Comparison of ENCODE assay signal across 11 cellular contexts in the genomic region with DNA sequence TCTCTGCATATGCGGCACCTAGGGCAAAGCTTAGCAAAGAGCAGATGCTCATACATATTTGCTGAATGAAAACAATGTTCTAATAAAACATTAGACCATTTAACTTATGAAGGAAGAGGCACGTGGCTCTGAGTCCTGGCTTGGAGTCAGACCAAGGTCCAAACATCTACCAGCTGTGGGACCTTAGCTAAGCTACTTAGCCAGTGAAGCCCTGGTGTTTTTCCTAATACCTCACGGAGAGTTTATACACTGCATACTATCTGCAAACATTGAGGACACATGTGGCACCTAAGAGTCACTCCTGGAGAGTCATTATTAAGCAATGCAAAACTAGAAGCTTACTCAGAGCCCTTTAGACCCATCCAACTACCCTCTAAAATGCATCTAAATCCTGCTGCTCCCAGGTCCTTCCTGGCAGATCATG. TPM values are rescaled to one million over a fixed set of nuclear protein-coding genes. Genes with fewer than 3 reads are reported as not detected.
A peak's percentile ranks its signal among the peaks of the same experiment; 100 is the strongest.
DNase-seq lines count a peak whose midpoint lies in the region; ATAC-seq and TF ChIP-seq lines count a peak whose summit lies in the region.
"Had no signal": no experiment of that assay in that cellular context is flagged by ENCODE, and none has a peak within 500 bp of the region (broad histone marks: within the 10 kb centered on the region; RNA-seq: fewer than 3 reads in every experiment).

No MANE protein-coding gene starts in this region.

- ATAC-seq in body of pancreas: peak; percentile 47
- ATAC-seq in GM19397 (IDR thresholded peaks at IDR 0.05; ENCODE audit: unreplicated experiment): no peak

- no peaks in the 10 kb centered on the region for H3K36me3 Mint-ChIP-seq in T-helper 2 cell treated with Interferon-gamma antibody and Interleukin-4, amounts not matched to agents 5 μg/mL and 100 μg/mL, for 36 hours (ENCODE audit: low read depth)
- H3K36me3 Mint-ChIP-seq: activated naive CD8-positive, alpha-beta T cell had no signal

- H3K27me3 ChIP-seq in body of pancreas (no peaks in the 10 kb centered on the region), thyroid gland (no peaks in the 10 kb centered on the region)

- H3K4me3 Mint-ChIP-seq in T-helper 2 cell treated with Interferon-gamma antibody and Interleukin-4, amounts not matched to agents 5 μg/mL and 100 μg/mL, for 36 hours: no peak overlapping the region
- H3K4me3 Mint-ChIP-seq: activated naive CD8-positive, alpha-beta T cell had no signal

- H3K4me3 ChIP-seq in body of pancreas: no peak overlapping the region
- no peak overlapping the region for H3K4me3 ChIP-seq in skeletal muscle cell (ENCODE audit: low read depth, low read length)
- no peak overlapping the region for H3K4me3 ChIP-seq in thyroid gland (replicated peaks in 1 of 3)

- H3K27ac Mint-ChIP-seq in T-helper 2 cell treated with Interferon-gamma antibody and Interleukin-4, amounts not matched to agents 5 μg/mL and 100 μg/mL, for 36 hours: no peak overlapping the region
- H3K27ac Mint-ChIP-seq: activated naive CD8-positive, alpha-beta T cell had no signal

- H3K36me3 ChIP-seq in body of pancreas (replicated peaks in 1 of 2; ENCODE audit: insufficient read depth in 1 of 2, low read depth in 2 of 2) (no peaks in the 10 kb centered on the region), thyroid gland (no peaks in the 10 kb centered on the region)

- peak; percentile 92 for DNase-seq in HCEC 1CT
- peak in 3 of 4 donors; percentile 22 to 50 (median 43) for DNase-seq in body of pancreas
- peak; percentile 85 for DNase-seq in iris pigment epithelial cell (ENCODE audit: low read depth)
- DNase-seq in skeletal muscle cell (ENCODE audit: low read depth): peak; percentile 72
- DNase-seq in thyroid gland: no peak
- DNase-seq in hypothalamus (lab: John Stamatoyannopoulos, UW): no peak
- DNase-seq in T-helper 2 cell treated with Interferon-gamma antibody and Interleukin-4, amounts not matched to agents 5 μg/mL and 100 μg/mL, for 36 hours (ENCODE audit: low spot score): no peak
- DNase-seq: activated CD4-positive, alpha-beta T cell treated with anti-CD3 and anti-CD28 coated beads, Interleukin-2, amount 50 U/mL, for 4 hours; NCI-H2029 treated with DMSO at 0.1 percent for 48 hours had no signal

- peak overlapping the region; percentile 4 to 15 (median 10) for H3K27ac ChIP-seq in body of pancreas
- H3K27ac ChIP-seq in thyroid gland: no peak overlapping the region

- H3K4me1 ChIP-seq in body of pancreas (peaks cover 41% of the 10 kb centered on the region), thyroid gland (peaks cover 19% of the 10 kb centered on the region in 2 donors)

- TF ChIP-seq POLR2A in body of pancreas (IDR thresholded peaks at IDR 0.05) (no peak), thyroid gland (IDR thresholded peaks at IDR 0.05) (no peak)

- H3K9me3 ChIP-seq in body of pancreas: no peaks in the 10 kb centered on the region
- no peaks in the 10 kb centered on the region for H3K9me3 ChIP-seq in thyroid gland

- no peak for TF ChIP-seq CTCF in body of pancreas (IDR thresholded peaks at IDR 0.05)
- no peak for TF ChIP-seq CTCF in thyroid gland (IDR thresholded peaks at IDR 0.05)

- intact Hi-C loops in body of pancreas (cut with DNase I) (no loop called here), thyroid gland (cut with DNase I) (no loop called here)

- no peaks in the 10 kb centered on the region for H3K4me1 Mint-ChIP-seq in T-helper 2 cell treated with Interferon-gamma antibody and Interleukin-4, amounts not matched to agents 5 μg/mL and 100 μg/mL, for 36 hours (ENCODE audit: low read depth)

- H3K27me3 Mint-ChIP-seq in T-helper 2 cell treated with Interferon-gamma antibody and Interleukin-4, amounts not matched to agents 5 μg/mL and 100 μg/mL, for 36 hours (ENCODE audit: low read depth): no peaks in the 10 kb centered on the region

- 31 to 37% methylated on average over 3 of the region's 3 CpGs for WGBS in body of pancreas, 2 donors
- 35 to 58% methylated on average over 3 of the region's 3 CpGs for WGBS in thyroid gland, 2 donors

- H3K9me3 Mint-ChIP-seq in T-helper 2 cell treated with Interferon-gamma antibody and Interleukin-4, amounts not matched to agents 5 μg/mL and 100 μg/mL, for 36 hours: no peaks in the 10 kb centered on the region

RNA-seq across cellular contexts. Expression of gene PDGFC, which starts 9.0 kb away (rescaled TPM):
- total RNA-seq in body of pancreas (10 to 100 TPM; 19.1 to 21.8 TPM), thyroid gland (10 to 100 TPM; 28.9 to 34.6 (median 29.9) TPM)

Comparison
In these comparisons a context has a peak if more than half of its experiments do, and no peak if none do; other contexts are left out.
1. DNase-seq: peak in HCEC 1CT (single experiment), body of pancreas (3 of 4), iris pigment epithelial cell (single experiment) and skeletal muscle cell (single experiment); none in thyroid gland (0 of 2), hypothalamus (0 of 51) and T-helper 2 cell treated with Interferon-gamma antibody and Interleukin-4, amounts not matched to agents 5 μg/mL and 100 μg/mL, for 36 hours (single experiment).
2. H3K27ac ChIP-seq: peak in body of pancreas (4 of 4); none in thyroid gland (0 of 3).